ENCODE assay signal across 1 cellular context in genomic region chr6:170135821-170136471, GRCh38.
TF ChIP-seq lines count a peak whose summit lies in the region.

No MANE protein-coding gene starts in this region.

TF ChIP-seq in GM23338, 12 proteins besides CTCF, POLR2A, EP300 and RAD21 (continued from another document):
- TF ChIP-seq REST (IDR thresholded peaks at IDR 0.05; ENCODE audit: unreplicated experiment) (no peak), ZNF331 (CRISPR knock-in tag; IDR thresholded peaks at IDR 0.05; ENCODE audit: low read depth) (no peak), ETS1 (IDR thresholded peaks at IDR 0.05) (no peak), NANOG (IDR thresholded peaks at IDR 0.05; ENCODE audit: borderline replicate concordance) (no peak), CREB1 (CRISPR knock-in tag; IDR thresholded peaks at IDR 0.05; ENCODE audit: low read depth) (no peak), EZH2 (IDR thresholded peaks at IDR 0.05; ENCODE audit: low read depth, unreplicated experiment) (no peak)
